Comparison of ENCODE assay signal across 17 cellular contexts in genomic region chr10:49741108-49741995, GRCh38. TPM values are rescaled to one million over a fixed set of nuclear protein-coding genes. Genes with fewer than 3 reads are reported as not detected.
A peak's percentile ranks its signal among the peaks of the same experiment; 100 is the strongest.
DNase-seq lines count a peak whose midpoint lies in the region; ATAC-seq and TF ChIP-seq lines count a peak whose summit lies in the region.
"Had no signal": no experiment of that assay in that cellular context is flagged by ENCODE, and none has a peak within 500 bp of the region (broad histone marks: within the 10 kb centered on the region; RNA-seq: fewer than 3 reads in every experiment).

No MANE protein-coding gene starts in this region.

- H3K27ac ChIP-seq in endodermal cell (ENCODE audit: low read depth, low read length) (no peak overlapping the region), uterus (no peak overlapping the region)
- H3K27ac ChIP-seq: adrenal gland had no signal

- peak; percentile 45 for ATAC-seq in activated CD8-positive, alpha-beta T cell treated with anti-CD3 and anti-CD28 coated beads, Interleukin-2, amount 10 ng/mL, durations not matched to agents 7 days and 5 days
- no peak for ATAC-seq in activated CD8-positive, alpha-beta T cell treated with anti-CD3 and anti-CD28 coated beads for 36 hours
- ATAC-seq: natural killer cell, Panc1 had no signal

- H3K9me3 Mint-ChIP-seq in activated CD8-positive, alpha-beta T cell treated with anti-CD3 and anti-CD28 coated beads, Interleukin-2, amount 10 ng/mL, durations not matched to agents 7 days and 5 days (ENCODE audit: insufficient read depth): no peaks in the 10 kb centered on the region
- no peaks in the 10 kb centered on the region for H3K9me3 Mint-ChIP-seq in activated CD8-positive, alpha-beta T cell treated with anti-CD3 and anti-CD28 coated beads for 36 hours
- H3K9me3 Mint-ChIP-seq in endodermal cell (no peaks in the 10 kb centered on the region), osteocyte (ENCODE audit: unreplicated experiment) (no peaks in the 10 kb centered on the region)
- H3K9me3 Mint-ChIP-seq: CD4-positive, alpha-beta T cell; immature natural killer cell had no signal

- H3K4me1 ChIP-seq in endodermal cell (ENCODE audit: control insufficient read depth, insufficient read depth, low read length): no peaks in the 10 kb centered on the region
- H3K4me1 ChIP-seq in uterus: no peaks in the 10 kb centered on the region
- H3K4me1 ChIP-seq: adrenal gland, HAP-1 had no signal

- H3K36me3 ChIP-seq in endodermal cell (ENCODE audit: control insufficient read depth, insufficient read depth, low read length) (no peaks in the 10 kb centered on the region), uterus (no peaks in the 10 kb centered on the region)
- H3K36me3 ChIP-seq: adrenal gland had no signal

- H3K27me3 ChIP-seq in endodermal cell (ENCODE audit: control insufficient read depth, insufficient read depth, low read length, poor library complexity, severe bottlenecking) (no peaks in the 10 kb centered on the region), uterus (no peaks in the 10 kb centered on the region)
- H3K27me3 ChIP-seq: adrenal gland had no signal

- WGBS in endodermal cell (ENCODE audit: insufficient coverage in 1 of 2, insufficient read length in 1 of 2), 2 experiments: 95 to 98% methylated on average over 4 to 7 of the region's 7 CpGs

- no peaks in the 10 kb centered on the region for H3K27me3 Mint-ChIP-seq in activated CD8-positive, alpha-beta T cell treated with anti-CD3 and anti-CD28 coated beads, Interleukin-2, amount 10 ng/mL, durations not matched to agents 7 days and 5 days (ENCODE audit: low read depth)
- no peaks in the 10 kb centered on the region for H3K27me3 Mint-ChIP-seq in activated CD8-positive, alpha-beta T cell treated with anti-CD3 and anti-CD28 coated beads for 36 hours
- no peaks in the 10 kb centered on the region for H3K27me3 Mint-ChIP-seq in endodermal cell (ENCODE audit: insufficient read depth)
- no peaks in the 10 kb centered on the region for H3K27me3 Mint-ChIP-seq in osteocyte (ENCODE audit: unreplicated experiment)
- H3K27me3 Mint-ChIP-seq: CD4-positive, alpha-beta T cell had no signal

- no peak for TF ChIP-seq CTCF in activated CD8-positive, alpha-beta T cell treated with anti-CD3 and anti-CD28 coated beads for 36 hours (IDR thresholded peaks at IDR 0.05)
- TF ChIP-seq CTCF in endodermal cell (conservative IDR thresholded peaks at IDR 0.05) (no peak), osteocyte (IDR thresholded peaks at IDR 0.05) (no peak), uterus (IDR thresholded peaks at IDR 0.05) (no peak)

- H3K27ac Mint-ChIP-seq in activated CD8-positive, alpha-beta T cell treated with anti-CD3 and anti-CD28 coated beads, Interleukin-2, amount 10 ng/mL, durations not matched to agents 7 days and 5 days: no peak overlapping the region
- H3K27ac Mint-ChIP-seq in activated CD8-positive, alpha-beta T cell treated with anti-CD3 and anti-CD28 coated beads for 36 hours: no peak overlapping the region
- H3K27ac Mint-ChIP-seq in endodermal cell: no peak overlapping the region
- H3K27ac Mint-ChIP-seq in osteocyte (ENCODE audit: unreplicated experiment): no peak overlapping the region
- H3K27ac Mint-ChIP-seq: activated T-helper 2 cell treated with anti-CD3 and anti-CD28 coated beads, Interferon-gamma antibody, Interleukin-2, Interleukin-4, amounts not matched to agents 10 μg/mL and 5 μg/mL and 100 μg/mL, durations not matched to agents 14 hours and 24 hours and 36 hours; CD4-positive, alpha-beta T cell; natural killer cell had no signal

- CTCF ChIA-PET in activated CD8-positive, alpha-beta T cell treated with anti-CD3 and anti-CD28 coated beads, Interleukin-2, amount 10 ng/mL, durations not matched to agents 7 days and 5 days (lab: Charles Lee): no interaction called here
- CTCF ChIA-PET in activated CD8-positive, alpha-beta T cell treated with anti-CD3 and anti-CD28 coated beads for 36 hours (lab: Charles Lee): no interaction called here

- intact Hi-C loops in activated CD8-positive, alpha-beta T cell treated with anti-CD3 and anti-CD28 coated beads for 36 hours (cut with micrococcal nuclease): loop anchor here (10.0 kb wide), 1 partner anchor 147 kb away; no protein-coding TSS in a partner anchor
- intact Hi-C loops in uterus (cut with DNase I; ENCODE audit: low total_unique reads): no loop called here

- POLR2A ChIA-PET in activated CD8-positive, alpha-beta T cell treated with anti-CD3 and anti-CD28 coated beads, Interleukin-2, amount 10 ng/mL, durations not matched to agents 7 days and 5 days (lab: Charles Lee): no interaction called here
- POLR2A ChIA-PET in activated CD8-positive, alpha-beta T cell treated with anti-CD3 and anti-CD28 coated beads for 36 hours (lab: Charles Lee): no interaction called here

- no peak overlapping the region for H3K9ac ChIP-seq in endodermal cell (ENCODE audit: extremely low read depth, low read length, poor library complexity, severe bottlenecking)

- no peak overlapping the region for H3K4me3 ChIP-seq in endodermal cell (ENCODE audit: low read length)
- no peak overlapping the region for H3K4me3 ChIP-seq in uterus
- H3K4me3 ChIP-seq: adrenal gland, HAP-1 had no signal

- H3K4me1 Mint-ChIP-seq in activated CD8-positive, alpha-beta T cell treated with anti-CD3 and anti-CD28 coated beads, Interleukin-2, amount 10 ng/mL, durations not matched to agents 7 days and 5 days (ENCODE audit: low read depth): no peaks in the 10 kb centered on the region
- H3K4me1 Mint-ChIP-seq in activated CD8-positive, alpha-beta T cell treated with anti-CD3 and anti-CD28 coated beads for 36 hours (ENCODE audit: low read depth): no peaks in the 10 kb centered on the region
- H3K4me1 Mint-ChIP-seq in endodermal cell (no peaks in the 10 kb centered on the region), osteocyte (ENCODE audit: unreplicated experiment) (no peaks in the 10 kb centered on the region)
- H3K4me1 Mint-ChIP-seq: immature natural killer cell, natural killer cell had no signal

- H3K9me3 ChIP-seq in endodermal cell (ENCODE audit: control insufficient read depth, low read length): no peaks in the 10 kb centered on the region
- H3K9me3 ChIP-seq in uterus: no peaks in the 10 kb centered on the region
- H3K9me3 ChIP-seq: adrenal gland, HAP-1 had no signal

- no peak overlapping the region for H3K4me3 Mint-ChIP-seq in activated CD8-positive, alpha-beta T cell treated with anti-CD3 and anti-CD28 coated beads, Interleukin-2, amount 10 ng/mL, durations not matched to agents 7 days and 5 days
- H3K4me3 Mint-ChIP-seq in activated CD8-positive, alpha-beta T cell treated with anti-CD3 and anti-CD28 coated beads for 36 hours: no peak overlapping the region
- H3K4me3 Mint-ChIP-seq in endodermal cell: no peak overlapping the region
- no peak overlapping the region for H3K4me3 Mint-ChIP-seq in osteocyte (ENCODE audit: unreplicated experiment)
- H3K4me3 Mint-ChIP-seq: CD4-positive, alpha-beta T cell; immature natural killer cell; natural killer cell had no signal

- TF ChIP-seq POLR2A in uterus (IDR thresholded peaks at IDR 0.05): no peak

- peak; percentile 20 for DNase-seq in activated CD8-positive, alpha-beta T cell treated with anti-CD3 and anti-CD28 coated beads, Interleukin-2, amount 10 ng/mL, durations not matched to agents 7 days and 5 days
- no peak for DNase-seq in activated CD8-positive, alpha-beta T cell treated with anti-CD3 and anti-CD28 coated beads for 36 hours
- DNase-seq in M059J (ENCODE audit: low read depth) (peak; percentile 25), endodermal cell (peak; percentile 44), osteocyte (ENCODE audit: extremely low spot score, unreplicated experiment) (peak; percentile 66), NCI-H526 treated with DMSO at 0.1 percent for 48 hours (lab: John Stamatoyannopoulos, UW) (no peak), uterus (no peak)
- no peak for DNase-seq in stimulated activated naive CD4-positive, alpha-beta T cell treated with Interleukin-2 at 50 U/mL for 16 hours (lab: John Stamatoyannopoulos, UW)
- DNase-seq: CD4-positive, alpha-beta T cell; immature natural killer cell; natural killer cell; NCI-H1092 treated with DMSO at 0.1 percent for 48 hours; NCI-H69 had no signal

- H3K36me3 Mint-ChIP-seq in activated CD8-positive, alpha-beta T cell treated with anti-CD3 and anti-CD28 coated beads, Interleukin-2, amount 10 ng/mL, durations not matched to agents 7 days and 5 days (ENCODE audit: low read depth): no peaks in the 10 kb centered on the region
- H3K36me3 Mint-ChIP-seq in activated CD8-positive, alpha-beta T cell treated with anti-CD3 and anti-CD28 coated beads for 36 hours (ENCODE audit: low read depth): no peaks in the 10 kb centered on the region
- peaks cover 7% of the 10 kb centered on the region for H3K36me3 Mint-ChIP-seq in endodermal cell (ENCODE audit: low read depth)
- no peaks in the 10 kb centered on the region for H3K36me3 Mint-ChIP-seq in osteocyte (ENCODE audit: unreplicated experiment)
- H3K36me3 Mint-ChIP-seq: immature natural killer cell, natural killer cell had no signal

RNA-seq across cellular contexts. Expression of gene OGDHL, which starts 20.8 kb away (rescaled TPM):
- total RNA-seq in activated CD8-positive, alpha-beta T cell treated with anti-CD3 and anti-CD28 coated beads, Interleukin-2, amount 10 ng/mL, durations not matched to agents 7 days and 5 days: under 1 TPM in 1 of 2 experiments, not detected in 1; 0.10 TPM
- total RNA-seq in activated CD8-positive, alpha-beta T cell treated with anti-CD3 and anti-CD28 coated beads for 36 hours: under 1 TPM; 0.40 to 0.68 TPM
- total RNA-seq in M059J (2014; rRNA removed; shearing (Covaris generic)): 2.0 and 3.0 TPM in 2 replicates
- 10 to 100 TPM; 13.0 to 14.6 TPM for total RNA-seq in endodermal cell
- 7.3 TPM for polyA plus RNA-seq in endodermal cell (2013, experiment 1 of 2)
- 5.5 TPM for polyA plus RNA-seq in endodermal cell (2013, experiment 2 of 2)
- total RNA-seq in osteocyte: 0.86 and 1.7 TPM in 2 replicates
- total RNA-seq in uterus: 1 to 10 TPM in 1 of 4 donors, under 1 TPM in 1, not detected in 2; 0.15 to 5.9 TPM
- total RNA-seq: CD4-positive, alpha-beta T cell; natural killer cell had no signal
- polyA plus RNA-seq: immature natural killer cell had no signal

Comparison
In these comparisons a context has a peak if more than half of its experiments do, and no peak if none do; other contexts are left out.
1. DNase-seq: peak in activated CD8-positive, alpha-beta T cell treated with anti-CD3 and anti-CD28 coated beads, Interleukin-2, amount 10 ng/mL, durations not matched to agents 7 days and 5 days (single experiment), M059J (single experiment), endodermal cell (single experiment) and osteocyte (single experiment); none in activated CD8-positive, alpha-beta T cell treated with anti-CD3 and anti-CD28 coated beads for 36 hours (single experiment), NCI-H526 treated with DMSO at 0.1 percent for 48 hours (single experiment), uterus (0 of 2) and stimulated activated naive CD4-positive, alpha-beta T cell treated with Interleukin-2 at 50 U/mL for 16 hours (single experiment).